17 cellular contexts compared by ENCODE assay signal in the genomic region with DNA sequence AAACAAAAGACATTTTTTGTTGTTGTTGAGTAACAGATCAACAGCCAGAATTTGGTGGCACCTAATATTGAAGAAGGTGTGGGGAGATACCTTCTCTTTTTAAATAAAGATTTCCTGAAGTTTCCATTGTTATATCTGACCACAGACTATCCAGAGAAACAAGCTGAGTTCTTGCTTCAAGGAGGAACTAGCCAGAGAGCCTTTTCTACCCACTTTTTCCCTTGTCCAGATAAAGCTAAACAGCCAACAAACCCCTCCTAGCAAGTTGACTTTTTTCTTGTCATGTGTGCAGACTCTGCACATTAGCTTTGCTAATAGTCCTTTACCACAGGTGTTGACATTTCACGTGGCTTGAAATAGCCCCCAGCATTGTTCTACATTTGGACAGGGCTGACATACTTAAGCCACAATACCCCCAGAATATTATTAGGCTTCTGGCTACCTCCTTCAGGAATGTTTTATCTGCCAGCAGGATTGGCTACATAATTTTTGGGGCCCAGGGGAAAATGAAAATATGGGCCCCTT. TPM values are rescaled to one million over a fixed set of nuclear protein-coding genes. Genes with fewer than 3 reads are reported as not detected.
DNase-seq lines count a peak whose midpoint lies in the region; ATAC-seq, FAIRE-seq and TF ChIP-seq lines count a peak whose summit lies in the region.
"Had no signal": no experiment of that assay in that cellular context is flagged by ENCODE, and none has a peak within 500 bp of the region (broad histone marks: within the 10 kb centered on the region; RNA-seq: fewer than 3 reads in every experiment).

No MANE protein-coding gene starts in this region.

- TF ChIP-seq RAD21 in K562 (CRISPR knock-in tag; conservative IDR thresholded peaks at IDR 0.05 in 1 of 2, IDR thresholded peaks at IDR 0.05 in 1 of 2): no peak

- no peaks in the 10 kb centered on the region for H4K20me1 ChIP-seq in OCI-LY3 (ENCODE audit: insufficient read depth, low read length)
- H4K20me1 ChIP-seq in K562 (replicated peaks; ENCODE audit: control insufficient read depth, insufficient read depth, low read length): no peaks in the 10 kb centered on the region
- no peaks in the 10 kb centered on the region for H4K20me1 ChIP-seq in PC-9 (ENCODE audit: insufficient read depth)

- H3K4me3 ChIP-seq in heart left ventricle: no peak overlapping the region
- no peak overlapping the region for H3K4me3 ChIP-seq in OCI-LY3 (ENCODE audit: low read length)
- no peak overlapping the region for H3K4me3 ChIP-seq in K562
- H3K4me3 ChIP-seq in PC-9: no peak overlapping the region

- CTCF ChIA-PET in K562 (lab: Yijun Ruan, JAX; ENCODE audit: low intra/inter-chr PET ratio): no interaction called here
- CTCF ChIA-PET in PC-9 (lab: Charles Lee): no interaction called here

- no peak for TF ChIP-seq EP300 in K562 (IDR thresholded peaks at IDR 0.05; ENCODE audit: low read length)

- H3K9me3 ChIP-seq in heart left ventricle: no peaks in the 10 kb centered on the region
- H3K9me3 ChIP-seq in OCI-LY3 (ENCODE audit: insufficient read depth, low read length): no peaks in the 10 kb centered on the region
- no peaks in the 10 kb centered on the region for H3K9me3 ChIP-seq in K562 (replicated peaks; ENCODE audit: control insufficient read depth, insufficient read depth, low read depth, low read length)
- H3K9me3 ChIP-seq in PC-9 (ENCODE audit: insufficient read depth, low read depth): no peaks in the 10 kb centered on the region
- H3K9me3 ChIP-seq: BE2C had no signal

- POLR2A ChIA-PET in K562 (lab: Yijun Ruan, JAX): interaction anchor here (0.6 to 3.3 kb wide), 8 partner anchors 8 to 525 kb away, joined by 3 to 16 read pairs (median 3); no protein-coding TSS in a partner anchor
- POLR2A ChIA-PET in PC-9 (lab: Charles Lee; ENCODE audit: unreplicated experiment): no interaction called here

- BruUV-seq in K562 (replicated peaks; lab: Mats Ljungman, UMichigan) (no TSS peak), PC-9 (replicated peaks; lab: Mats Ljungman, UMichigan) (no TSS peak)

- H3K27ac Mint-ChIP-seq in stimulated activated memory B cell treated with anti-CD40 and anti-IgM and Interleukin-4, amounts not matched to agents 10 μg/mL and 1 μg/mL and 100 μg/mL, for 72 hours: peak overlapping the region; percentile 100

- H3K4me2 ChIP-seq in OCI-LY3 (ENCODE audit: low read length) (no peak overlapping the region), K562 (ENCODE audit: insufficient read depth, low read length) (no peak overlapping the region), PC-9 (no peak overlapping the region)

- in situ Hi-C loops in K562 (cut with MboI): no loop called here

- FAIRE-seq in K562 (lab: Jason Lieb, UNC): no peak
- FAIRE-seq: astrocyte, G401.6 had no signal

- no peaks in the 10 kb centered on the region for H3K27me3 Mint-ChIP-seq in stimulated activated memory B cell treated with anti-CD40 and anti-IgM and Interleukin-4, amounts not matched to agents 10 μg/mL and 1 μg/mL and 100 μg/mL, for 72 hours
- H3K27me3 Mint-ChIP-seq: effector memory CD8-positive, alpha-beta T cell had no signal

- H2AFZ ChIP-seq in OCI-LY3 (ENCODE audit: low read depth, low read length) (peak overlapping the region; percentile 44; the same call in 1 of the 2 replicates), K562 (ENCODE audit: low read depth, low read length) (peak overlapping the region; percentile 85), PC-9 (no peak overlapping the region)

- peaks cover 11% of the 10 kb centered on the region for H3K36me3 Mint-ChIP-seq in stimulated activated memory B cell treated with anti-CD40 and anti-IgM and Interleukin-4, amounts not matched to agents 10 μg/mL and 1 μg/mL and 100 μg/mL, for 72 hours

- H3K9me3 Mint-ChIP-seq in stimulated activated memory B cell treated with anti-CD40 and anti-IgM and Interleukin-4, amounts not matched to agents 10 μg/mL and 1 μg/mL and 100 μg/mL, for 72 hours: no peaks in the 10 kb centered on the region
- H3K9me3 Mint-ChIP-seq: effector memory CD8-positive, alpha-beta T cell had no signal

- no peak for DNase-seq in heart left ventricle
- no peak for DNase-seq in left ventricle myocardium superior
- DNase-seq in K562 (ENCODE audit: extremely low read depth in 1 of 4, low spot score in 3 of 4): peak in 1 of 4 experiments; percentile 50
- DNase-seq in PC-9: no peak
- no peak for DNase-seq in SIG-M5 (lab: John Stamatoyannopoulos, UW)
- DNase-seq: BE2C; effector memory CD8-positive, alpha-beta T cell; left cardiac atrium; NCI-H526; stimulated activated CD4-positive, alpha-beta T cell treated with anti-CD3 and anti-CD28 coated beads, Interleukin-1b, Interleukin-23, amount 100 ng/mL, for 48 hours; stimulated activated naive CD8-positive, alpha-beta T cell treated with anti-CD3 and anti-CD28 coated beads, Interleukin-15, Interleukin-2, amounts not matched to agents 100 U/mL and 50 U/mL, for 24 hours; SW 1271 had no signal

- H3K27me3 ChIP-seq in heart left ventricle: no peaks in the 10 kb centered on the region
- H3K27me3 ChIP-seq in OCI-LY3 (ENCODE audit: low read depth, low read length): no peaks in the 10 kb centered on the region
- no peaks in the 10 kb centered on the region for H3K27me3 ChIP-seq in K562 (ENCODE audit: control insufficient read depth in 2 of 2, insufficient read depth in 2 of 2, low read length in 2 of 2)
- no peaks in the 10 kb centered on the region for H3K27me3 ChIP-seq in PC-9 (ENCODE audit: insufficient read depth, low read depth)
- H3K27me3 ChIP-seq: BE2C had no signal

- TF ChIP-seq CTCF in heart left ventricle (IDR thresholded peaks at IDR 0.05): no peak
- TF ChIP-seq CTCF in OCI-LY3 (IDR thresholded peaks at IDR 0.05; ENCODE audit: low read depth, low read length): no peak
- TF ChIP-seq CTCF in K562 (IDR thresholded peaks at IDR 0.05 in 2 of 3, conservative IDR thresholded peaks at IDR 0.05 in 1 of 3; ENCODE audit: insufficient read depth in 2 of 3, low read depth in 1 of 3, low read length in 3 of 3): no peak
- TF ChIP-seq CTCF in PC-9 (conservative IDR thresholded peaks at IDR 0.05): no peak

- no peaks in the 10 kb centered on the region for H3K79me2 ChIP-seq in OCI-LY3 (ENCODE audit: low read length)
- peaks cover 12% of the 10 kb centered on the region; the same call in 2 of the 3 replicates for H3K79me2 ChIP-seq in K562 (ENCODE audit: control insufficient read depth, insufficient read depth, low read length)
- no peaks in the 10 kb centered on the region for H3K79me2 ChIP-seq in PC-9 (ENCODE audit: low read depth)

- H3K27ac ChIP-seq in heart left ventricle (peak overlapping the region in 7 of 12 donors; percentile 0 to 45 (median 22)), OCI-LY3 (ENCODE audit: low read length) (no peak overlapping the region; the same call in 1 of the 2 replicates), K562 (ENCODE audit: extremely low read depth, low read depth, low read length) (peak overlapping the region; percentile 65), PC-9 (no peak overlapping the region)

- no peak overlapping the region for H3K4me3 Mint-ChIP-seq in stimulated activated memory B cell treated with anti-CD40 and anti-IgM and Interleukin-4, amounts not matched to agents 10 μg/mL and 1 μg/mL and 100 μg/mL, for 72 hours

- 22 to 60% (median 31%) methylated on average over 1 of the region's 1 CpG for WGBS in heart left ventricle, 4 donors
- WGBS in K562 (ENCODE audit: insufficient coverage, low coverage, missing lambda C conversion rate): 7% methylated on average over 1 of the region's 1 CpG

- no peaks in the 10 kb centered on the region for H3K36me3 ChIP-seq in heart left ventricle
- no peaks in the 10 kb centered on the region for H3K36me3 ChIP-seq in OCI-LY3 (replicated peaks; ENCODE audit: low read depth, low read length)
- no peaks in the 10 kb centered on the region for H3K36me3 ChIP-seq in K562 (ENCODE audit: control insufficient read depth, insufficient read depth, low read length)
- H3K36me3 ChIP-seq in PC-9 (ENCODE audit: low read depth): no peaks in the 10 kb centered on the region
- H3K36me3 ChIP-seq: BE2C had no signal

- no peak for TF ChIP-seq POLR2A in heart left ventricle (IDR thresholded peaks at IDR 0.05)
- TF ChIP-seq POLR2A in K562 (conservative IDR thresholded peaks at IDR 0.05): no peak

- no peaks in the 10 kb centered on the region for H3K9me2 ChIP-seq in PC-9 (ENCODE audit: insufficient read depth)

- H3K4me1 Mint-ChIP-seq in stimulated activated memory B cell treated with anti-CD40 and anti-IgM and Interleukin-4, amounts not matched to agents 10 μg/mL and 1 μg/mL and 100 μg/mL, for 72 hours: peaks cover 69% of the 10 kb centered on the region

- H3K9ac ChIP-seq in OCI-LY3 (ENCODE audit: low read length) (no peak overlapping the region), K562 (ENCODE audit: insufficient read depth in 1 of 2, low read depth in 2 of 2, low read length in 2 of 2) (peak overlapping the region in 1 of 2 experiments; percentile 56; a peak in 2 of 4 replicates)

- ATAC-seq in heart left ventricle: no peak
- no peak for ATAC-seq in left ventricle myocardium superior
- ATAC-seq in K562: no peak
- ATAC-seq in stimulated activated memory B cell treated with anti-CD40 and anti-IgM and Interleukin-4, amounts not matched to agents 10 μg/mL and 1 μg/mL and 100 μg/mL, for 72 hours: no peak
- ATAC-seq in GM19467 (IDR thresholded peaks at IDR 0.05; ENCODE audit: unreplicated experiment): no peak
- ATAC-seq: effector memory CD8-positive, alpha-beta T cell; left cardiac atrium; stimulated activated naive CD8-positive, alpha-beta T cell treated with anti-CD3 and anti-CD28 coated beads, Interleukin-15, Interleukin-2, amounts not matched to agents 100 U/mL and 50 U/mL, for 24 hours had no signal

- intact Hi-C loops in heart left ventricle (cut with DNase I) (loop anchor here in 1 of 10 donors (5.0 kb wide), 1 partner anchor 41 kb away; a partner anchor contains a TSS), left ventricle myocardium superior (cut with micrococcal nuclease) (no loop called here), K562 (cut with micrococcal nuclease) (no loop called here), PC-9 (cut with micrococcal nuclease; ENCODE audit: unreplicated experiment) (no loop called here)

- H3F3A ChIP-seq in PC-9 (ENCODE audit: insufficient read depth, low read depth): peaks cover 25% of the 10 kb centered on the region

- H3K4me1 ChIP-seq in heart left ventricle (peaks cover 8 to 69% (median 39%) of the 10 kb centered on the region in 12 donors), OCI-LY3 (ENCODE audit: low read length) (peaks cover 56% of the 10 kb centered on the region), K562 (replicated peaks in 1 of 2; ENCODE audit: control insufficient read depth in 2 of 2, insufficient read depth in 2 of 2, low read length in 2 of 2) (peaks cover 41 to 56% of the 10 kb centered on the region in 2 experiments), PC-9 (replicated peaks; ENCODE audit: insufficient read depth) (peaks cover 48% of the 10 kb centered on the region)

- H3K9me1 ChIP-seq in K562 (ENCODE audit: control insufficient read depth, insufficient read depth, low read length): no peaks in the 10 kb centered on the region

RNA-seq across cellular contexts. Expression of a gene that starts 40.7 kb away (rescaled TPM):
- total RNA-seq in heart left ventricle (100 to 1,000 TPM; 106 to 274 (median 199) TPM), left ventricle myocardium superior (211 TPM), K562 (2014; rRNA removed) (78.1 and 99.4 TPM in 2 replicates), K562 (2014; rRNA removed; fragmentation: Illumina TruSeq; extraction: Trizol) (58.9 and 61.9 TPM in 2 replicates), K562 (2015; rRNA removed; fragmentation: Illumina TruSeq; extraction: Trizol) (72.5 and 76.0 TPM in 2 replicates), K562 (2021) (407 and 420 TPM in 2 replicates), PC-9 (2021) (148 and 227 TPM in 2 replicates)
- polyA plus RNA-seq in heart left ventricle (100 to 1,000 TPM; 212 to 296 TPM), K562 (2011; rRNA removed) (122 and 123 TPM in 2 replicates), K562 (2014; fragmentation: Illumina TruSeq; extraction: Trizol) (347 and 391 TPM in 2 replicates), K562 (2014; fragmentation: Nextera tagmentation; extraction: Ambion mirVana) (10 to 100 TPM; 19.2 to 23.9 TPM), K562 (2014; rRNA removed) (212 and 227 TPM in 2 replicates)
- 30.2 and 53.7 TPM in 2 replicates for total RNA-seq in K562 (2011; cell fraction: chromatin; rRNA removed; ENCODE audit: low replicate concordance)
- 60.7 and 63.0 TPM in 2 replicates for total RNA-seq in K562 (2011; cell fraction: nucleolus; rRNA removed)
- 58.0 and 69.2 TPM in 2 replicates for total RNA-seq in K562 (2011; cell fraction: nucleoplasm; rRNA removed)
- 131 and 249 TPM in 2 replicates for polyA plus RNA-seq in K562 (2011; cell fraction: cytosol; rRNA removed)
- 78.5 and 114 TPM in 2 replicates for polyA plus RNA-seq in K562 (2011; cell fraction: nucleus; rRNA removed)
- polyA plus RNA-seq in K562 (2012): 431 TPM in 2 replicates
- polyA minus RNA-seq in K562 (2011; rRNA and poly(A)+ RNA removed): 55.6 and 69.8 TPM in 2 replicates
- polyA minus RNA-seq in K562 (2011; cell fraction: cytosol; rRNA and poly(A)+ RNA removed): 92.3 and 95.3 TPM in 2 replicates
- 36.1 and 36.7 TPM in 2 replicates for polyA minus RNA-seq in K562 (2011; cell fraction: nucleus; rRNA and poly(A)+ RNA removed)

Comparison
In these comparisons a context has a peak if more than half of its experiments do, and no peak if none do; other contexts are left out.
1. H3K27ac ChIP-seq: peak in heart left ventricle (7 of 12) and K562 (single experiment); none in OCI-LY3 (single experiment) and PC-9 (single experiment).